8 cellular contexts compared by ENCODE assay signal in genomic region chr18:70195852-70196434, GRCh38. TPM values are rescaled to one million over a fixed set of nuclear protein-coding genes. Genes with fewer than 3 reads are reported as not detected.
DNase-seq lines count a peak whose midpoint lies in the region; ATAC-seq, FAIRE-seq and TF ChIP-seq lines count a peak whose summit lies in the region.

No MANE protein-coding gene starts in this region.

- CTCF ChIA-PET in GM10248 (lab: Yijun Ruan, JAX), result interaction anchor here (0.6 to 4.4 kb wide), 28 partner anchors 8 to 1279 kb away, joined by 3 to 73 read pairs (median 4); partner anchors contain the start of gene RTTN

- H3K9me3 ChIP-seq in mucosa of descending colon, result no peaks in the 10 kb centered on the region

- DNase-seq in GM10248 (ENCODE audit: extremely low spot score) (peak; percentile 21), HT1080 (ENCODE audit: low read depth) (peak; percentile 39), RPMI8226 (peak; percentile 52), epithelial cell of esophagus (ENCODE audit: low read depth) (peak; percentile 66), mucosa of descending colon (peak in 1 of 3 donors; percentile 66)
- no peak for DNase-seq in activated naive CD8-positive, alpha-beta T cell treated with anti-CD3 and anti-CD28 coated beads for 36 hours

- peak; percentile 73 for ATAC-seq in mucosa of descending colon
- ATAC-seq in HG03139 (IDR thresholded peaks at IDR 0.05; ENCODE audit: unreplicated experiment), result no peak

- no peaks in the 10 kb centered on the region for H3K9me3 Mint-ChIP-seq in activated naive CD8-positive, alpha-beta T cell treated with anti-CD3 and anti-CD28 coated beads for 36 hours

- intact Hi-C loops in mucosa of descending colon (cut with DNase I, micrococcal nuclease), result loop anchor here (5.0 kb wide), 2 partner anchors 236 to 256 kb away; no protein-coding TSS in a partner anchor

- H3K4me1 ChIP-seq in mucosa of descending colon (ENCODE audit: low read depth), result no peaks in the 10 kb centered on the region

- POLR2A ChIA-PET in GM10248 (lab: Yijun Ruan, JAX), result no interaction called here

- H3K36me3 Mint-ChIP-seq in activated naive CD8-positive, alpha-beta T cell treated with anti-CD3 and anti-CD28 coated beads for 36 hours, result peaks cover 16% of the 10 kb centered on the region

- no peaks in the 10 kb centered on the region for H3K27me3 Mint-ChIP-seq in activated naive CD8-positive, alpha-beta T cell treated with anti-CD3 and anti-CD28 coated beads for 36 hours

- H3K4me3 ChIP-seq in epithelial cell of esophagus (ENCODE audit: low read length), result no peak overlapping the region
- H3K4me3 ChIP-seq in mucosa of descending colon, result no peak overlapping the region

- peak; percentile 97 for FAIRE-seq in A204.1 (lab: Jason Lieb, UNC)

- no peak overlapping the region for H3K4me3 Mint-ChIP-seq in activated naive CD8-positive, alpha-beta T cell treated with anti-CD3 and anti-CD28 coated beads for 36 hours

- no peaks in the 10 kb centered on the region for H3K36me3 ChIP-seq in mucosa of descending colon (ENCODE audit: low read depth)

- peaks cover 20% of the 10 kb centered on the region for H3K4me1 Mint-ChIP-seq in activated naive CD8-positive, alpha-beta T cell treated with anti-CD3 and anti-CD28 coated beads for 36 hours

- TF ChIP-seq CTCF in GM10248 (IDR thresholded peaks at IDR 0.05; ENCODE audit: control extremely low read depth, extremely low read depth, low read depth, missing control alignments) (peak; percentile 45), epithelial cell of esophagus (IDR thresholded peaks at IDR 0.05; ENCODE audit: insufficient read depth, low read depth, low read length, missing control alignments) (peak; percentile 87), mucosa of descending colon (IDR thresholded peaks at IDR 0.05) (peak; percentile 39)

- H3K27ac Mint-ChIP-seq in activated naive CD8-positive, alpha-beta T cell treated with anti-CD3 and anti-CD28 coated beads for 36 hours, result no peak overlapping the region

RNA-seq across cellular contexts. Expression of gene RTTN, which starts 9.5 kb away (rescaled TPM):
- 11.7 and 13.0 TPM in 2 replicates for total RNA-seq in HT1080 (2014; rRNA removed; shearing (Covaris generic))
- 6.6 and 7.2 TPM in 2 replicates for polyA plus RNA-seq in HT1080 (2015; cell fraction: cytosol; rRNA removed)
- 31.3 and 36.1 TPM in 2 replicates for polyA plus RNA-seq in HT1080 (2015; cell fraction: nucleus; rRNA removed)
- 10 to 100 TPM; 13.0 to 15.3 (median 15.2) TPM for total RNA-seq in mucosa of descending colon
- total RNA-seq in activated naive CD8-positive, alpha-beta T cell treated with anti-CD3 and anti-CD28 coated beads for 36 hours, result 10 to 100 TPM; 21.5 to 22.5 TPM
